Comparison of ENCODE assay signal across 9 cellular contexts in genomic region chr15:29570121-29570930, GRCh38.
A peak's percentile ranks its signal among the peaks of the same experiment; 100 is the strongest.
DNase-seq lines count a peak whose midpoint lies in the region; ATAC-seq and TF ChIP-seq lines count a peak whose summit lies in the region.
"Had no signal": no experiment of that assay in that cellular context is flagged by ENCODE, and none has a peak within 500 bp of the region (broad histone marks: within the 10 kb centered on the region; RNA-seq: fewer than 3 reads in every experiment).

No MANE protein-coding gene starts in this region.

- WGBS in prostate gland = under 1% methylated on average over 30 of the region's 130 CpGs

- no peaks in the 10 kb centered on the region for H3K36me3 Mint-ChIP-seq in activated T-helper 2 cell treated with anti-CD3 and anti-CD28 coated beads, Interferon-gamma antibody, Interleukin-2, Interleukin-4, amounts not matched to agents 10 μg/mL and 5 μg/mL and 100 μg/mL, durations not matched to agents 14 hours and 24 hours and 36 hours (ENCODE audit: low read depth)
- H3K36me3 Mint-ChIP-seq: activated naive CD8-positive, alpha-beta T cell had no signal

- no peaks in the 10 kb centered on the region for H3K36me3 ChIP-seq in SJCRH30
- H3K36me3 ChIP-seq in prostate gland = no peaks in the 10 kb centered on the region

- no peaks in the 10 kb centered on the region for H3K9me3 Mint-ChIP-seq in activated T-helper 2 cell treated with anti-CD3 and anti-CD28 coated beads, Interferon-gamma antibody, Interleukin-2, Interleukin-4, amounts not matched to agents 10 μg/mL and 5 μg/mL and 100 μg/mL, durations not matched to agents 14 hours and 24 hours and 36 hours

- H3K4me1 Mint-ChIP-seq in activated T-helper 2 cell treated with anti-CD3 and anti-CD28 coated beads, Interferon-gamma antibody, Interleukin-2, Interleukin-4, amounts not matched to agents 10 μg/mL and 5 μg/mL and 100 μg/mL, durations not matched to agents 14 hours and 24 hours and 36 hours (ENCODE audit: low read depth) = peaks cover 3% of the 10 kb centered on the region

- no peak overlapping the region for H3K27ac Mint-ChIP-seq in activated T-helper 2 cell treated with anti-CD3 and anti-CD28 coated beads, Interferon-gamma antibody, Interleukin-2, Interleukin-4, amounts not matched to agents 10 μg/mL and 5 μg/mL and 100 μg/mL, durations not matched to agents 14 hours and 24 hours and 36 hours
- H3K27ac Mint-ChIP-seq: activated naive CD8-positive, alpha-beta T cell had no signal

- H3K27me3 Mint-ChIP-seq in activated T-helper 2 cell treated with anti-CD3 and anti-CD28 coated beads, Interferon-gamma antibody, Interleukin-2, Interleukin-4, amounts not matched to agents 10 μg/mL and 5 μg/mL and 100 μg/mL, durations not matched to agents 14 hours and 24 hours and 36 hours (ENCODE audit: low read depth) = peaks cover 59% of the 10 kb centered on the region

- H3K4me1 ChIP-seq in SJCRH30 (no peaks in the 10 kb centered on the region), prostate gland (replicated peaks) (no peaks in the 10 kb centered on the region)

- no peak for ATAC-seq in left ventricle myocardium superior
- ATAC-seq in GM18907 (IDR thresholded peaks at IDR 0.05; ENCODE audit: unreplicated experiment) = no peak

- H3K27me3 ChIP-seq in SJCRH30 (no peaks in the 10 kb centered on the region), prostate gland (replicated peaks; ENCODE audit: insufficient read depth) (no peaks in the 10 kb centered on the region)

- no peak overlapping the region for H3K4me3 Mint-ChIP-seq in activated T-helper 2 cell treated with anti-CD3 and anti-CD28 coated beads, Interferon-gamma antibody, Interleukin-2, Interleukin-4, amounts not matched to agents 10 μg/mL and 5 μg/mL and 100 μg/mL, durations not matched to agents 14 hours and 24 hours and 36 hours (ENCODE audit: low read depth)

- H3K9me3 ChIP-seq in SJCRH30 (replicated peaks) (no peaks in the 10 kb centered on the region), prostate gland (no peaks in the 10 kb centered on the region)

- no peak for TF ChIP-seq CTCF in prostate gland (IDR thresholded peaks at IDR 0.05)

- no peak for TF ChIP-seq POLR2A in prostate gland (IDR thresholded peaks at IDR 0.05)

- H3K27ac ChIP-seq in SJCRH30 = no peak overlapping the region
- no peak overlapping the region for H3K27ac ChIP-seq in prostate gland

- intact Hi-C loops in left ventricle myocardium superior (cut with micrococcal nuclease) (no loop called here), prostate gland (cut with DNase I) (no loop called here)
- intact Hi-C loops in activated T-helper 2 cell treated with anti-CD3 and anti-CD28 coated beads, Interferon-gamma antibody, Interleukin-2, Interleukin-4, amounts not matched to agents 10 μg/mL and 5 μg/mL and 100 μg/mL, durations not matched to agents 14 hours and 24 hours and 36 hours (cut with micrococcal nuclease) = no loop called here

- DNase-seq in GM03348 (ENCODE audit: low spot score) = peak; percentile 30
- DNase-seq in SJCRH30 = no peak
- DNase-seq in left ventricle myocardium superior = peak; percentile 33
- DNase-seq in prostate gland (ENCODE audit: low spot score) = no peak
- no peak for DNase-seq in activated T-helper 2 cell treated with anti-CD3 and anti-CD28 coated beads, Interferon-gamma antibody, Interleukin-2, Interleukin-4, amounts not matched to agents 10 μg/mL and 5 μg/mL and 100 μg/mL, durations not matched to agents 14 hours and 24 hours and 36 hours (ENCODE audit: low spot score)
- DNase-seq in kidney glomerular epithelial cell (lab: John Stamatoyannopoulos, UW) = no peak
- DNase-seq in activated CD8-positive, alpha-beta memory T cell treated with anti-CD3 and anti-CD28 coated beads, Interleukin-2, amount 50 U/mL, for 4 hours = no peak

- H3K4me3 ChIP-seq in SJCRH30 (peak overlapping the region; percentile 37), prostate gland (peak overlapping the region; percentile 32 to 42)

Comparison
In these comparisons a context has a peak if more than half of its experiments do, and no peak if none do; other contexts are left out.
1. DNase-seq: peak in GM03348 (single experiment) and left ventricle myocardium superior (single experiment); none in SJCRH30 (0 of 2), prostate gland (single experiment), activated T-helper 2 cell treated with anti-CD3 and anti-CD28 coated beads, Interferon-gamma antibody, Interleukin-2, Interleukin-4, amounts not matched to agents 10 μg/mL and 5 μg/mL and 100 μg/mL, durations not matched to agents 14 hours and 24 hours and 36 hours (single experiment), kidney glomerular epithelial cell (single experiment) and activated CD8-positive, alpha-beta memory T cell treated with anti-CD3 and anti-CD28 coated beads, Interleukin-2, amount 50 U/mL, for 4 hours (single experiment).